In genomic region chr10:11057448-11057847, GRCh38 we compare ENCODE assay signal across 26 cellular contexts. TPM values are rescaled to one million over a fixed set of nuclear protein-coding genes. Genes with fewer than 3 reads are reported as not detected.
DNase-seq lines count a peak whose midpoint lies in the region; ATAC-seq and TF ChIP-seq lines count a peak whose summit lies in the region.
"Had no signal": no experiment of that assay in that cellular context is flagged by ENCODE, and none has a peak within 500 bp of the region (broad histone marks: within the 10 kb centered on the region; RNA-seq: fewer than 3 reads in every experiment).

No MANE protein-coding gene starts in this region.

- H3K4me3 ChIP-seq in tibial nerve, result no peak overlapping the region
- H3K4me3 ChIP-seq: A549, GM12878, SJSA1 had no signal

- 29 to 40% methylated on average over 6 of the region's 6 CpGs for WGBS in tibial nerve, 2 donors

- H3K27ac ChIP-seq in tibial nerve, result peak overlapping the region; percentile 63 to 94 (median 88)
- H3K27ac ChIP-seq: A549, HL-60, KMS-11, SJSA1 had no signal

- TF ChIP-seq POLR2A in tibial nerve (IDR thresholded peaks at IDR 0.05), result peak in 1 of 2 donors; percentile 57

- peak; percentile 25 for DNase-seq in amniotic epithelial cell (ENCODE audit: low read depth)
- peak; percentile 85 for DNase-seq in foreskin melanocyte
- DNase-seq in tibial nerve (ENCODE audit: low spot score in 2 of 2), result no peak
- DNase-seq in activated T-cell treated with anti-CD3 and anti-CD28 coated beads, Interleukin-2, amount 50 U/mL, for 48 hours, result no peak
- DNase-seq: C1 segment of cervical spinal cord; CD8-positive, alpha-beta T cell; DMS 273 treated with DMSO at 0.1 percent for 48 hours; EL; GDM1; MM.1S; NCI-H1048; NCI-H1417; NCI-H1694 treated with DMSO at 0.1 percent for 48 hours; NCI-H2081; NCI-H345; NCI-H774 had no signal

- H3K27me3 Mint-ChIP-seq in nephron (ENCODE audit: low read depth), result no peaks in the 10 kb centered on the region

- TF ChIP-seq CTCF in nephron (IDR thresholded peaks at IDR 0.05; ENCODE audit: unreplicated experiment in 3 of 3) (no peak), tibial nerve (IDR thresholded peaks at IDR 0.05) (no peak)

- ATAC-seq in HG03045 (IDR thresholded peaks at IDR 0.05; ENCODE audit: unreplicated experiment) (no peak), GM21528 (IDR thresholded peaks at IDR 0.05; ENCODE audit: low FRiP score, unreplicated experiment) (no peak)
- ATAC-seq: A549; CD8-positive, alpha-beta T cell; GM12878; HCT116 had no signal

- no peaks in the 10 kb centered on the region for H3K27me3 ChIP-seq in tibial nerve
- H3K27me3 ChIP-seq: SJSA1 had no signal

- no peaks in the 10 kb centered on the region for H3K36me3 ChIP-seq in tibial nerve
- H3K36me3 ChIP-seq: SJSA1 had no signal

- peaks cover 30% of the 10 kb centered on the region for H3K4me1 Mint-ChIP-seq in nephron
- H3K4me1 Mint-ChIP-seq: IgD-negative memory B cell had no signal

- no peaks in the 10 kb centered on the region for H3K9me3 ChIP-seq in tibial nerve
- H3K9me3 ChIP-seq: A549, SJSA1 had no signal

- H3K4me1 ChIP-seq in tibial nerve, result peaks cover 0 to 67% (median 19%) of the 10 kb centered on the region in 4 donors
- H3K4me1 ChIP-seq: A549, SJSA1 had no signal

- TF ChIP-seq EP300 in tibial nerve (IDR thresholded peaks at IDR 0.05), result peak; percentile 79 to 91

- no peak overlapping the region for H3K4me3 Mint-ChIP-seq in nephron
- H3K4me3 Mint-ChIP-seq: CD8-positive, alpha-beta T cell; IgD-negative memory B cell had no signal

- peak overlapping the region; percentile 0 to 32 (median 13) for H3K27ac Mint-ChIP-seq in nephron
- H3K27ac Mint-ChIP-seq: CD8-positive, alpha-beta T cell; IgD-negative memory B cell had no signal

- peaks cover 11% of the 10 kb centered on the region for H3K36me3 Mint-ChIP-seq in nephron (ENCODE audit: low read depth)
- H3K36me3 Mint-ChIP-seq: CD8-positive, alpha-beta T cell; IgD-negative memory B cell had no signal

- H3K9me3 Mint-ChIP-seq in nephron, result peaks cover 11% of the 10 kb centered on the region
- H3K9me3 Mint-ChIP-seq: CD8-positive, alpha-beta T cell had no signal

RNA-seq across cellular contexts. Expression of gene CELF2, which starts 39.8 kb away (rescaled TPM):
- total RNA-seq in tibial nerve, result 100 to 1,000 TPM; 106 to 127 (median 120) TPM
- total RNA-seq: SJSA1 had no signal

Comparison
In these comparisons a context has a peak if more than half of its experiments do, and no peak if none do; other contexts are left out.
1. DNase-seq: peak in amniotic epithelial cell (single experiment) and foreskin melanocyte (single experiment); none in tibial nerve (0 of 2) and activated T-cell treated with anti-CD3 and anti-CD28 coated beads, Interleukin-2, amount 50 U/mL, for 48 hours (0 of 2).